28 cellular contexts compared by ENCODE assay signal in genomic region chr4:165711436-165711835, GRCh38.
A peak's percentile ranks its signal among the peaks of the same experiment; 100 is the strongest.
DNase-seq lines count a peak whose midpoint lies in the region; ATAC-seq and TF ChIP-seq lines count a peak whose summit lies in the region.
"Had no signal": no experiment of that assay in that cellular context is flagged by ENCODE, and none has a peak within 500 bp of the region (broad histone marks: within the 10 kb centered on the region; RNA-seq: fewer than 3 reads in every experiment).

No MANE protein-coding gene starts in this region.

- peaks cover 11% of the 10 kb centered on the region for H3K4me1 Mint-ChIP-seq in chondrocyte (ENCODE audit: low read depth)
- H3K4me1 Mint-ChIP-seq: CD4-positive, alpha-beta memory T cell had no signal

- ATAC-seq in left ventricle myocardium superior: peak; percentile 71
- ATAC-seq: GM12878, HCT116, HepG2 had no signal

- peaks cover 4% of the 10 kb centered on the region for H3K9me3 Mint-ChIP-seq in chondrocyte (ENCODE audit: low read depth)

- H3K36me3 Mint-ChIP-seq in chondrocyte (ENCODE audit: low read depth): no peaks in the 10 kb centered on the region
- H3K36me3 Mint-ChIP-seq: CD4-positive, alpha-beta memory T cell had no signal

- no peak for TF ChIP-seq CTCF in choroid plexus epithelial cell (conservative IDR thresholded peaks at IDR 0.05; ENCODE audit: low read depth, low read length)
- TF ChIP-seq CTCF in fibroblast of the aortic adventitia (IDR thresholded peaks at IDR 0.05; ENCODE audit: insufficient read depth, low read length): no peak
- TF ChIP-seq CTCF in chondrocyte (IDR thresholded peaks at IDR 0.05): no peak

- H3K27ac Mint-ChIP-seq in chondrocyte (ENCODE audit: unreplicated experiment): no peak overlapping the region
- H3K27ac Mint-ChIP-seq: CD4-positive, alpha-beta memory T cell had no signal

- H3K4me3 ChIP-seq in choroid plexus epithelial cell (ENCODE audit: low read depth, low read length) (no peak overlapping the region), fibroblast of the aortic adventitia (ENCODE audit: low read depth, low read length) (no peak overlapping the region)
- H3K4me3 ChIP-seq: GM12878, SK-N-MC had no signal

- no peaks in the 10 kb centered on the region for H3K27me3 Mint-ChIP-seq in chondrocyte (ENCODE audit: low read depth)
- H3K27me3 Mint-ChIP-seq: CD4-positive, alpha-beta memory T cell had no signal

- intact Hi-C loops in left ventricle myocardium superior (cut with micrococcal nuclease): no loop called here
- intact Hi-C loops in cardiac septum (cut with DNase I): no loop called here

- DNase-seq in left ventricle myocardium superior (no peak), cardiac septum (ENCODE audit: low spot score) (no peak), choroid plexus epithelial cell (ENCODE audit: low read depth) (peak; percentile 30), fibroblast of the aortic adventitia (ENCODE audit: low read depth) (peak; percentile 83), stromal cell of bone marrow (ENCODE audit: low read depth) (peak; percentile 23), inferior parietal cortex (ENCODE audit: extremely low spot score) (no peak), NCI-H2171 treated with DMSO at 0.1 percent for 48 hours (lab: John Stamatoyannopoulos, UW) (no peak), chondrocyte (ENCODE audit: low spot score) (no peak)
- DNase-seq: AML-193; C1 segment of cervical spinal cord; CD4-positive, alpha-beta memory T cell; COR-L47; DMS79; EL; GDM1; Kasumi-1; MV-4-11; NCI-H1105; NCI-H1436 treated with DMSO at 0.1 percent for 48 hours; NCI-H187 treated with DMSO at 0.1 percent for 48 hours; NCI-H524 treated with DMSO at 0.1 percent for 48 hours; NCI-H82; RPMI8226; SHP77 treated with DMSO at 0.1 percent for 48 hours had no signal

- H3K4me3 Mint-ChIP-seq in chondrocyte (ENCODE audit: unreplicated experiment): no peak overlapping the region
- H3K4me3 Mint-ChIP-seq: CD4-positive, alpha-beta memory T cell had no signal

Comparison
In these comparisons a context has a peak if more than half of its experiments do, and no peak if none do; other contexts are left out.
1. DNase-seq: peak in choroid plexus epithelial cell (single experiment), fibroblast of the aortic adventitia (single experiment) and stromal cell of bone marrow (single experiment); none in left ventricle myocardium superior (single experiment), cardiac septum (single experiment), inferior parietal cortex (single experiment), NCI-H2171 treated with DMSO at 0.1 percent for 48 hours (single experiment) and chondrocyte (single experiment).